ENCODE assay signal across 17 cellular contexts in the genomic region with DNA sequence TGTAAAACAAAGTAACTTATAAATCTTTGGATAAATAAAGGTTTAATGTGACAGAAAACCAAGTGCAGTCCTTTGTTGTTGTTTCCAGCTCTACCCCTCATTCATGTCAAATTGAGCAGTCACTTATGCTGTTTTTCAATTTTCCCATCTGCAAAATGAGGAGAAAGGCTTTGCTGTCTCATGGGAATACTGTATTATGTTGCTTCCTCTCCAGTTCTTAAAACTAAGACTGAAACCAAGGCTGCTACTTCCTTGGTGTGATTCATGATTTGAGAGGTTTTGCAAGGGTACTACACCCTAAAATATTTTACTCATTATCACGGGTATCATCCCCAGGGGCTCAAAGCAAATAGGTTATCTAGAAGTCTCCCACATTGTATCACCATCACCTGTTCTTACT.
DNase-seq lines count a peak whose midpoint lies in the region; ATAC-seq lines count a peak whose summit lies in the region.
"Had no signal": no experiment of that assay in that cellular context is flagged by ENCODE, and none has a peak within 500 bp of the region (broad histone marks: within the 10 kb centered on the region; RNA-seq: fewer than 3 reads in every experiment).

No MANE protein-coding gene starts in this region.

- DNase-seq in left ventricle myocardium superior: no peak
- DNase-seq in stimulated activated CD4-positive, alpha-beta T cell treated with anti-CD3 and anti-CD28 coated beads, Interleukin-4, amount 100 ng/mL, for 4 hours: no peak
- DNase-seq in activated T-cell treated with anti-CD3 and anti-CD28 coated beads, Interleukin-2, amount 50 U/mL, for 24 hours: no peak
- no peak for DNase-seq in iPS-NIHi7 (ENCODE audit: extremely low spot score)
- no peak for DNase-seq in HT-29 (ENCODE audit: low spot score)
- DNase-seq: activated CD4-positive, alpha-beta T cell treated with anti-CD3 and anti-CD28 coated beads, Interleukin-2, amount 50 U/mL, for 48 hours; aorta; BE2C; colonic mucosa; GOT3; NCI-H2171 treated with DMSO at 0.1 percent for 48 hours; posterior cingulate gyrus; SK-N-SH had no signal

- peak; percentile 60 for ATAC-seq in GM18907 (IDR thresholded peaks at IDR 0.05; ENCODE audit: unreplicated experiment)
- peak; percentile 31 for ATAC-seq in GM21786 (IDR thresholded peaks at IDR 0.05; ENCODE audit: unreplicated experiment)
- ATAC-seq in HG03432 (IDR thresholded peaks at IDR 0.05; ENCODE audit: unreplicated experiment): peak; percentile 43
- ATAC-seq in left ventricle myocardium superior: peak; percentile 73
- ATAC-seq: activated T-helper 17 cell treated with anti-CD3 and anti-CD28 coated beads, Interleukin-2, amount 50 U/mL, for 72 hours had no signal

- peaks cover 5% of the 10 kb centered on the region for H3K9me3 Mint-ChIP-seq in activated T-cell treated with anti-CD3 and anti-CD28 coated beads, Interleukin-2, amount 50 U/mL, for 24 hours

- H3K27ac Mint-ChIP-seq in activated T-cell treated with anti-CD3 and anti-CD28 coated beads, Interleukin-2, amount 50 U/mL, for 24 hours: no peak overlapping the region
- H3K27ac Mint-ChIP-seq: activated T-helper 17 cell treated with anti-CD3 and anti-CD28 coated beads, Interleukin-2, amount 50 U/mL, for 72 hours had no signal

- no peak overlapping the region for H3K4me3 Mint-ChIP-seq in activated T-cell treated with anti-CD3 and anti-CD28 coated beads, Interleukin-2, amount 50 U/mL, for 24 hours
- H3K4me3 Mint-ChIP-seq: activated T-helper 17 cell treated with anti-CD3 and anti-CD28 coated beads, Interleukin-2, amount 50 U/mL, for 72 hours had no signal

- H3K4me1 Mint-ChIP-seq in activated T-cell treated with anti-CD3 and anti-CD28 coated beads, Interleukin-2, amount 50 U/mL, for 24 hours (ENCODE audit: low read depth): peaks cover 14% of the 10 kb centered on the region
- H3K4me1 Mint-ChIP-seq: activated T-helper 17 cell treated with anti-CD3 and anti-CD28 coated beads, Interleukin-2, amount 50 U/mL, for 72 hours had no signal

- H3K36me3 Mint-ChIP-seq in activated T-cell treated with anti-CD3 and anti-CD28 coated beads, Interleukin-2, amount 50 U/mL, for 24 hours (ENCODE audit: low read depth): no peaks in the 10 kb centered on the region

- intact Hi-C loops in left ventricle myocardium superior (cut with micrococcal nuclease): no loop called here

- H3K27me3 Mint-ChIP-seq in activated T-cell treated with anti-CD3 and anti-CD28 coated beads, Interleukin-2, amount 50 U/mL, for 24 hours: no peaks in the 10 kb centered on the region
- H3K27me3 Mint-ChIP-seq: activated T-helper 17 cell treated with anti-CD3 and anti-CD28 coated beads, Interleukin-2, amount 50 U/mL, for 72 hours had no signal
